Comparison of ENCODE assay signal across 19 cellular contexts in genomic region chr3:8621872-8622271, GRCh38. TPM values are rescaled to one million over a fixed set of nuclear protein-coding genes. Genes with fewer than 3 reads are reported as not detected.
A peak's percentile ranks its signal among the peaks of the same experiment; 100 is the strongest.
DNase-seq lines count a peak whose midpoint lies in the region; ATAC-seq, FAIRE-seq and TF ChIP-seq lines count a peak whose summit lies in the region.
"Had no signal": no experiment of that assay in that cellular context is flagged by ENCODE, and none has a peak within 500 bp of the region (broad histone marks: within the 10 kb centered on the region; RNA-seq: fewer than 3 reads in every experiment).

No MANE protein-coding gene starts in this region.

- H3K4me2 ChIP-seq in fibroblast of lung (ENCODE audit: extremely low read depth, insufficient read depth, low read length): no peak overlapping the region

- H3K9me3 ChIP-seq in fibroblast of lung (ENCODE audit: control insufficient read depth, insufficient read depth, low read depth, low read length) (no peaks in the 10 kb centered on the region), small intestine (ENCODE audit: control insufficient read depth, low read depth) (no peaks in the 10 kb centered on the region)

- TF ChIP-seq CTCF in fibroblast of lung (conservative IDR thresholded peaks at IDR 0.05 in 1 of 2, IDR thresholded peaks at IDR 0.05 in 1 of 2; ENCODE audit: low read depth in 1 of 2, low read length in 2 of 2): no peak

- no peak overlapping the region for H3K27ac ChIP-seq in fibroblast of lung (ENCODE audit: insufficient read depth, low read length)
- peak overlapping the region in 1 of 2 donors; percentile 53 for H3K27ac ChIP-seq in small intestine (ENCODE audit: low read depth in 1 of 2, low read length in 1 of 2)
- H3K27ac ChIP-seq: HL-60, parathyroid adenoma had no signal

- FAIRE-seq in small intestine (lab: Jason Lieb, UNC): no peak
- FAIRE-seq: H1 had no signal

- DNase-seq in AG20443 (ENCODE audit: low spot score) (peak; percentile 95), M059J (ENCODE audit: low read depth) (peak; percentile 45), fibroblast of lung (ENCODE audit: low read depth in 2 of 2) (peak; percentile 92 to 94), renal cortical epithelial cell (ENCODE audit: low read depth) (peak; percentile 57), small intestine (no peak), NOMO-1 treated with DMSO at 0.1 percent for 48 hours (lab: John Stamatoyannopoulos, UW; ENCODE audit: unreplicated experiment) (no peak)
- DNase-seq: activated naive CD4-positive, alpha-beta T cell treated with Interleukin-2 at 50 U/mL for 16 hours; NCI-H2081 treated with DMSO at 0.1 percent for 48 hours; NCI-H82; stimulated activated CD4-positive, alpha-beta T cell treated with anti-CD3 and anti-CD28 coated beads, Interleukin-2, amount 100 ng/mL, for 24 hours had no signal

- no peaks in the 10 kb centered on the region for H4K20me1 ChIP-seq in fibroblast of lung (ENCODE audit: control insufficient read depth, extremely low read depth, insufficient read depth, low read length)

- H3K9ac ChIP-seq in fibroblast of lung (ENCODE audit: insufficient read depth, low read length): no peak overlapping the region
- H3K9ac ChIP-seq: parathyroid adenoma had no signal

- peak overlapping the region; percentile 7 for H2AFZ ChIP-seq in fibroblast of lung (ENCODE audit: low read length)

- WGBS in small intestine, 3 donors: 73 to 87% (median 77%) methylated on average over 4 of the region's 4 CpGs

- H3K36me3 ChIP-seq in fibroblast of lung (ENCODE audit: control insufficient read depth, insufficient read depth, low read length) (no peaks in the 10 kb centered on the region), small intestine (ENCODE audit: control insufficient read depth in 2 of 2, insufficient read depth in 2 of 2, low read length in 2 of 2) (no peaks in the 10 kb centered on the region)

- H3K4me1 ChIP-seq in fibroblast of lung (ENCODE audit: control insufficient read depth, extremely low read depth, insufficient read depth, low read length) (peaks cover 13% of the 10 kb centered on the region), small intestine (ENCODE audit: control insufficient read depth in 2 of 2, insufficient read depth in 1 of 2, low read depth in 1 of 2, low read length in 1 of 2) (no peaks in the 10 kb centered on the region)

- H3K79me2 ChIP-seq in fibroblast of lung (ENCODE audit: control insufficient read depth, insufficient read depth, low read length): no peaks in the 10 kb centered on the region
- H3K79me2 ChIP-seq: parathyroid adenoma had no signal

- ATAC-seq in HG02870 (IDR thresholded peaks at IDR 0.05; ENCODE audit: unreplicated experiment) (no peak), HG03159 (IDR thresholded peaks at IDR 0.05; ENCODE audit: unreplicated experiment) (no peak)

- H3K27me3 ChIP-seq in fibroblast of lung (ENCODE audit: control insufficient read depth, insufficient read depth, low read length) (no peaks in the 10 kb centered on the region), small intestine (ENCODE audit: control insufficient read depth in 2 of 2, insufficient read depth in 2 of 2, low read length in 2 of 2) (no peaks in the 10 kb centered on the region)

- no peak overlapping the region for H3K4me3 ChIP-seq in fibroblast of lung (replicated peaks in 1 of 4; ENCODE audit: control extremely low read depth in 1 of 4, insufficient read depth in 1 of 4, low read depth in 3 of 4, low read length in 4 of 4)
- no peak overlapping the region for H3K4me3 ChIP-seq in small intestine (ENCODE audit: low read depth in 1 of 2, low read length in 2 of 2)

RNA-seq across cellular contexts. Expression of gene SSUH2, which starts 22.7 kb away (rescaled TPM):
- 0.05 TPM in 1 of 2 replicates, not detected in the other for total RNA-seq in M059J (2014; rRNA removed; shearing (Covaris generic))
- not detected in 2 replicates for total RNA-seq in fibroblast of lung
- polyA plus RNA-seq in fibroblast of lung: 0.02 TPM in 1 of 2 replicates, not detected in the other
- polyA plus RNA-seq in fibroblast of lung (2012): not detected in 2 replicates
- not detected in 2 replicates for polyA minus RNA-seq in fibroblast of lung (ENCODE audit: low replicate concordance)
- total RNA-seq in renal cortical epithelial cell: not detected in 2 replicates
- polyA plus RNA-seq in small intestine: 100 to 1,000 TPM in 2 of 3 donors, 10 to 100 TPM in 1; 15.8 to 308 (median 196) TPM
- total RNA-seq: chondrocyte, G401, mononuclear cell, SK-MEL-5 had no signal

Comparison
In these comparisons a context has a peak if more than half of its experiments do, and no peak if none do; other contexts are left out.
1. DNase-seq: peak in AG20443 (single experiment), M059J (single experiment), fibroblast of lung (2 of 2) and renal cortical epithelial cell (single experiment); none in small intestine (single experiment) and NOMO-1 treated with DMSO at 0.1 percent for 48 hours (single experiment).